12 cellular contexts compared by ENCODE assay signal in genomic region chr5:142246263-142246662, GRCh38.
DNase-seq lines count a peak whose midpoint lies in the region; ATAC-seq and TF ChIP-seq lines count a peak whose summit lies in the region.
"Had no signal": no experiment of that assay in that cellular context is flagged by ENCODE, and none has a peak within 500 bp of the region (broad histone marks: within the 10 kb centered on the region; RNA-seq: fewer than 3 reads in every experiment).

No MANE protein-coding gene starts in this region.

- TF ChIP-seq CTCF in coronary artery (IDR thresholded peaks at IDR 0.05), result no peak
- no peak for TF ChIP-seq CTCF in liver (IDR thresholded peaks at IDR 0.05; ENCODE audit: low read depth, low read length, missing input control)
- TF ChIP-seq CTCF in CD14-positive monocyte (IDR thresholded peaks at IDR 0.05), result no peak

- H3K27me3 ChIP-seq in liver (ENCODE audit: control insufficient read depth in 4 of 4, insufficient read depth in 4 of 4, low read length in 3 of 4), result no peaks in the 10 kb centered on the region
- H3K27me3 ChIP-seq: left lung had no signal

- H3K27ac ChIP-seq in coronary artery, result peak overlapping the region; percentile 83 to 92
- peak overlapping the region; percentile 75 to 86 for H3K27ac ChIP-seq in liver (ENCODE audit: low read depth in 1 of 2, low read length in 2 of 2)
- H3K27ac ChIP-seq: left lung had no signal

- H3K9me3 Mint-ChIP-seq in CD14-positive monocyte, result peaks cover 6 to 32% (median 14%) of the 10 kb centered on the region in 7 donors
- no peaks in the 10 kb centered on the region for H3K9me3 Mint-ChIP-seq in natural killer cell treated with Interleukin-12 subunit alpha and Interleukin-12 subunit beta and Interleukin-15 and Interleukin-18, amount 100 ng/mL, for 72 hours

- H3K4me3 ChIP-seq in coronary artery (no peak overlapping the region), liver (ENCODE audit: low read depth in 1 of 3, low read length in 3 of 3) (no peak overlapping the region)
- H3K4me3 ChIP-seq: left lung had no signal

- peak; percentile 41 for DNase-seq in NCI-H345 (lab: John Stamatoyannopoulos, UW)
- no peak for DNase-seq in NCI-H345 treated with DMSO at 0.1 percent for 48 hours (lab: John Stamatoyannopoulos, UW; ENCODE audit: unreplicated experiment)
- DNase-seq in coronary artery (ENCODE audit: low spot score), result peak; percentile 82
- no peak for DNase-seq in CD14-positive monocyte (ENCODE audit: low spot score)
- DNase-seq in natural killer cell treated with Interleukin-12 subunit alpha and Interleukin-12 subunit beta and Interleukin-15 and Interleukin-18, amount 100 ng/mL, for 72 hours (ENCODE audit: low spot score), result no peak
- DNase-seq: activated B cell treated with CpG ODN at 0.5 μM for 24 hours, AML-193, left lung, NCI-H2171 had no signal

- intact Hi-C loops in CD14-positive monocyte (cut with micrococcal nuclease), result no loop called here

- H3K4me1 ChIP-seq in liver (ENCODE audit: control insufficient read depth in 4 of 4, insufficient read depth in 4 of 4, low read length in 3 of 4), result peaks cover 6 to 31% (median 24%) of the 10 kb centered on the region in 4 donors
- H3K4me1 ChIP-seq: left lung had no signal

- ATAC-seq in GM19351 (IDR thresholded peaks at IDR 0.05; ENCODE audit: unreplicated experiment) (no peak), HG02970 (IDR thresholded peaks at IDR 0.05; ENCODE audit: low FRiP score, unreplicated experiment) (no peak)
- no peak for ATAC-seq in natural killer cell treated with Interleukin-12 subunit alpha and Interleukin-12 subunit beta and Interleukin-15 and Interleukin-18, amount 100 ng/mL, for 72 hours
- ATAC-seq: left lung had no signal

- H3K4me3 Mint-ChIP-seq in CD14-positive monocyte, result no peak overlapping the region
- no peak overlapping the region for H3K4me3 Mint-ChIP-seq in natural killer cell treated with Interleukin-12 subunit alpha and Interleukin-12 subunit beta and Interleukin-15 and Interleukin-18, amount 100 ng/mL, for 72 hours
- H3K4me3 Mint-ChIP-seq: activated B cell treated with CpG ODN at 0.5 μM for 24 hours had no signal

- H3K9ac ChIP-seq in liver (ENCODE audit: low read depth in 1 of 2, low read length in 2 of 2), result no peak overlapping the region

- 57% methylated on average over 9 of the region's 9 CpGs for WGBS in liver

- no peaks in the 10 kb centered on the region for H3K4me1 Mint-ChIP-seq in CD14-positive monocyte
- H3K4me1 Mint-ChIP-seq in natural killer cell treated with Interleukin-12 subunit alpha and Interleukin-12 subunit beta and Interleukin-15 and Interleukin-18, amount 100 ng/mL, for 72 hours (ENCODE audit: low read depth in 2 of 2), result peaks cover 0 to 6% of the 10 kb centered on the region in 2 donors
- H3K4me1 Mint-ChIP-seq: activated B cell treated with CpG ODN at 0.5 μM for 24 hours had no signal

- H3K36me3 Mint-ChIP-seq in CD14-positive monocyte, result no peaks in the 10 kb centered on the region
- H3K36me3 Mint-ChIP-seq in natural killer cell treated with Interleukin-12 subunit alpha and Interleukin-12 subunit beta and Interleukin-15 and Interleukin-18, amount 100 ng/mL, for 72 hours, result no peaks in the 10 kb centered on the region

- H3K27ac Mint-ChIP-seq in CD14-positive monocyte, result no peak overlapping the region
- no peak overlapping the region for H3K27ac Mint-ChIP-seq in natural killer cell treated with Interleukin-12 subunit alpha and Interleukin-12 subunit beta and Interleukin-15 and Interleukin-18, amount 100 ng/mL, for 72 hours
- H3K27ac Mint-ChIP-seq: activated B cell treated with CpG ODN at 0.5 μM for 24 hours had no signal

- peak; percentile 12 to 40 for TF ChIP-seq RAD21 in liver (IDR thresholded peaks at IDR 0.05)

- H3K36me3 ChIP-seq in liver (ENCODE audit: control insufficient read depth in 4 of 4, insufficient read depth in 3 of 4, low read depth in 1 of 4, low read length in 3 of 4), result no peaks in the 10 kb centered on the region
- H3K36me3 ChIP-seq: left lung had no signal

- H3K27me3 Mint-ChIP-seq in CD14-positive monocyte (ENCODE audit: low read depth in 3 of 3), result peaks cover 2 to 12% (median 2%) of the 10 kb centered on the region in 3 donors
- H3K27me3 Mint-ChIP-seq in natural killer cell treated with Interleukin-12 subunit alpha and Interleukin-12 subunit beta and Interleukin-15 and Interleukin-18, amount 100 ng/mL, for 72 hours, result peaks cover 0 to 11% of the 10 kb centered on the region in 2 donors

- H3K9me3 ChIP-seq in liver (ENCODE audit: control insufficient read depth in 4 of 4, low read length in 3 of 4), result peaks cover 0 to 2% (median 0%) of the 10 kb centered on the region in 4 donors
- H3K9me3 ChIP-seq: left lung had no signal

TF ChIP-seq in liver, 16 proteins besides CTCF, POLR2A, EP300 and RAD21:
- TF ChIP-seq EGR1 (IDR thresholded peaks at IDR 0.05; ENCODE audit: low read depth in 2 of 2) (peak in 1 of 2 donors; percentile 43), REST (IDR thresholded peaks at IDR 0.05) (peak; percentile 26), YY1 (IDR thresholded peaks at IDR 0.05) (peak; percentile 79), ZBTB33 (IDR thresholded peaks at IDR 0.05) (peak; percentile 32), ATF3 (IDR thresholded peaks at IDR 0.05) (no peak), HNF4A (conservative IDR thresholded peaks at IDR 0.05) (peak; percentile 84 to 92), JUND (IDR thresholded peaks at IDR 0.05) (peak; percentile 35 to 84), MAX (IDR thresholded peaks at IDR 0.05) (peak; percentile 77), RXRA (IDR thresholded peaks at IDR 0.05) (peak in 1 of 2 donors; percentile 71), SP1 (IDR thresholded peaks at IDR 0.05) (peak; percentile 49), FOXA1 (IDR thresholded peaks at IDR 0.05) (no peak)

Comparison
In these comparisons a context has a peak if more than half of its experiments do, and no peak if none do; other contexts are left out.
1. DNase-seq: peak in NCI-H345 (single experiment) and coronary artery (single experiment); none in NCI-H345 treated with DMSO at 0.1 percent for 48 hours (single experiment), CD14-positive monocyte (single experiment) and natural killer cell treated with Interleukin-12 subunit alpha and Interleukin-12 subunit beta and Interleukin-15 and Interleukin-18, amount 100 ng/mL, for 72 hours (single experiment).